Comparison of ENCODE assay signal across 8 cellular contexts in the genomic region with DNA sequence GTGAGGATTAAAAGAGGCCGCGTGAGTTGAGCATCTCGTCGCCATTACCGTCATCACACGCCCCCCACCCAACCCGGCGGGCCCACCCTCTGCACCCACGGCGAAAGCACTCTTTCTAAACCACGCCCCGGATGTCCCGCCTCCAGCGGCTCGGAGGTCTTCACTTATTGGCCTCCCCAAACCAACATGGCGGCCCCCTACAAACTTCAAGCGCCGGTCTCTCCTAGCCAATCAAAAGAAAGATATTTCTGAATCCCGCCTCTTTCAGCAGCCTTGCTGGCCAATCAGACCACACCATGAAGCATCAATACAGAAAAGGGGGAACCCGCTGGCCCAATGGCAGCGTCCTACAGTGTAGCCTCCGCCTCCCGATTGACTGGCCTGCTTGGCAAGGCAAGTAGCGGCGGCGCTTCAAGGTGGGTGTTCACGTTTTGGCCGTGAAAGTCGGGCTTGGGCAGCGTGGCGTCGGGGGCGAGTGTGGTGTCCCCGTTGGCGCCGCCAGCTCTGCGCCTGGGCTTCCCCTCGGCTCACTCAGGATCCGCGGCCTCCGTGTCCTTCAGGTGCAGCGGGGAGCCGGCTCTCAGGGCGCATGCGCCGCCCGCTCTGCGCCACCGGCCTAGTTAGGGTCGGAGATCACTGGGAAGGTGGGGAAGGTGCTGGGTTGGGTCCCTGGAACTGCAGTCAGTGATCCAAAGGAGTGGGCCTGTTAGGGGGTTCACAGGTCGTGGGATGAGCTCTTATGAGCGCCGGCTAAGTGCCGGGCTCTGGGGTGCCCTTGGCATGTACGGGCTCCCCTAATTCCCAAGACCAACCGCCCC. TPM values are rescaled to one million over a fixed set of nuclear protein-coding genes. Genes with fewer than 3 reads are reported as not detected.
DNase-seq lines count a peak whose midpoint lies in the region; ATAC-seq and TF ChIP-seq lines count a peak whose summit lies in the region.

A gene (plus strand): TSS at position 364 of the 818 bp plus-strand sequence. CDS start 1,471 bp downstream, outside the sequence.

- TF ChIP-seq CTCF in RWPE2 (IDR thresholded peaks at IDR 0.05; ENCODE audit: poor library complexity, severe bottlenecking) (no peak), fibroblast of mammary gland (conservative IDR thresholded peaks at IDR 0.05; ENCODE audit: control insufficient read depth, insufficient read depth, low read depth, low read length) (no peak)

- H3K9me3 ChIP-seq in RWPE2 (ENCODE audit: severe bottlenecking) = no peaks in the 10 kb centered on the region

- intact Hi-C loops in activated T-helper 2 cell treated with anti-CD3 and anti-CD28 coated beads, Interferon-gamma antibody, Interleukin-2, Interleukin-4, amounts not matched to agents 10 μg/mL and 5 μg/mL and 100 μg/mL, durations not matched to agents 14 hours and 24 hours and 36 hours (cut with micrococcal nuclease) = loop anchor here (1.0 to 10.0 kb wide), 4 partner anchors 10 to 184 kb away; a partner anchor contains a TSS

- H3K36me3 ChIP-seq in RWPE2 (ENCODE audit: low read depth) = peaks cover 33% of the 10 kb centered on the region

- peak within 1 kb of the TSS; percentile 97 for H3K4me3 Mint-ChIP-seq in activated T-helper 2 cell treated with anti-CD3 and anti-CD28 coated beads, Interferon-gamma antibody, Interleukin-2, Interleukin-4, amounts not matched to agents 10 μg/mL and 5 μg/mL and 100 μg/mL, durations not matched to agents 14 hours and 24 hours and 36 hours (ENCODE audit: low read depth)
- H3K4me3 Mint-ChIP-seq in naive thymus-derived CD8-positive, alpha-beta T cell = peak within 1 kb of the TSS; percentile 95 to 100 (median 97)

- H3K27ac ChIP-seq in RWPE2 (ENCODE audit: poor library complexity, severe bottlenecking) = peak within 1 kb of the TSS; percentile 76

- POLR2A ChIA-PET in naive thymus-derived CD8-positive, alpha-beta T cell (lab: Charles Lee) = interaction anchor here (0.5 to 2.8 kb wide), 4 partner anchors 9 to 422 kb away, joined by 3 to 23 read pairs (median 4); a partner anchor contains a TSS

- H3K36me3 Mint-ChIP-seq in activated T-helper 2 cell treated with anti-CD3 and anti-CD28 coated beads, Interferon-gamma antibody, Interleukin-2, Interleukin-4, amounts not matched to agents 10 μg/mL and 5 μg/mL and 100 μg/mL, durations not matched to agents 14 hours and 24 hours and 36 hours (ENCODE audit: low read depth) = peaks cover 8% of the 10 kb centered on the region
- peaks cover under 1 to 11% (median under 1%) of the 10 kb centered on the region in 3 donors for H3K36me3 Mint-ChIP-seq in naive thymus-derived CD8-positive, alpha-beta T cell

- H3K4me1 Mint-ChIP-seq in activated T-helper 2 cell treated with anti-CD3 and anti-CD28 coated beads, Interferon-gamma antibody, Interleukin-2, Interleukin-4, amounts not matched to agents 10 μg/mL and 5 μg/mL and 100 μg/mL, durations not matched to agents 14 hours and 24 hours and 36 hours (ENCODE audit: low read depth) = peaks cover 23% of the 10 kb centered on the region
- H3K4me1 Mint-ChIP-seq in naive thymus-derived CD8-positive, alpha-beta T cell = peaks cover 13 to 37% (median 31%) of the 10 kb centered on the region in 4 donors

- DNase-seq in EH (ENCODE audit: low read depth) = peak; percentile 100
- peak; percentile 98 for DNase-seq in H4 (ENCODE audit: low spot score)
- peak; percentile 98 for DNase-seq in LoVo (ENCODE audit: low spot score)
- DNase-seq in RWPE2 (ENCODE audit: low spot score) = peak; percentile 96
- DNase-seq in activated T-helper 2 cell treated with anti-CD3 and anti-CD28 coated beads, Interferon-gamma antibody, Interleukin-2, Interleukin-4, amounts not matched to agents 10 μg/mL and 5 μg/mL and 100 μg/mL, durations not matched to agents 14 hours and 24 hours and 36 hours (ENCODE audit: low spot score) = peak; percentile 95
- peak; percentile 99 for DNase-seq in fibroblast of mammary gland (ENCODE audit: low read depth)
- peak; percentile 91 to 99 (median 96) for DNase-seq in naive thymus-derived CD8-positive, alpha-beta T cell
- DNase-seq in stimulated activated naive CD4-positive, alpha-beta T cell (lab: John Stamatoyannopoulos, UW) = peak; percentile 93 to 99 (median 97)

- no peaks in the 10 kb centered on the region for H3K27me3 Mint-ChIP-seq in activated T-helper 2 cell treated with anti-CD3 and anti-CD28 coated beads, Interferon-gamma antibody, Interleukin-2, Interleukin-4, amounts not matched to agents 10 μg/mL and 5 μg/mL and 100 μg/mL, durations not matched to agents 14 hours and 24 hours and 36 hours (ENCODE audit: low read depth)
- H3K27me3 Mint-ChIP-seq in naive thymus-derived CD8-positive, alpha-beta T cell = no peaks in the 10 kb centered on the region

- H3K4me3 ChIP-seq in RWPE2 (ENCODE audit: severe bottlenecking) (peak within 1 kb of the TSS; percentile 99), fibroblast of mammary gland (ENCODE audit: control insufficient read depth, low read depth, low read length) (peak within 1 kb of the TSS; percentile 58)

- no peaks in the 10 kb centered on the region for H3K27me3 ChIP-seq in RWPE2 (ENCODE audit: insufficient read depth, poor library complexity, severe bottlenecking)

- H3K9me3 Mint-ChIP-seq in activated T-helper 2 cell treated with anti-CD3 and anti-CD28 coated beads, Interferon-gamma antibody, Interleukin-2, Interleukin-4, amounts not matched to agents 10 μg/mL and 5 μg/mL and 100 μg/mL, durations not matched to agents 14 hours and 24 hours and 36 hours = no peaks in the 10 kb centered on the region
- H3K9me3 Mint-ChIP-seq in naive thymus-derived CD8-positive, alpha-beta T cell = peaks cover 0 to 3% (median under 1%) of the 10 kb centered on the region in 9 donors

- ATAC-seq in RWPE2 (ENCODE audit: low read depth) = peak; percentile 91
- ATAC-seq in naive thymus-derived CD8-positive, alpha-beta T cell = peak; percentile 95 to 96

- peak within 1 kb of the TSS; percentile 95 for H3K27ac Mint-ChIP-seq in activated T-helper 2 cell treated with anti-CD3 and anti-CD28 coated beads, Interferon-gamma antibody, Interleukin-2, Interleukin-4, amounts not matched to agents 10 μg/mL and 5 μg/mL and 100 μg/mL, durations not matched to agents 14 hours and 24 hours and 36 hours
- peak within 1 kb of the TSS; percentile 82 to 97 (median 95) for H3K27ac Mint-ChIP-seq in naive thymus-derived CD8-positive, alpha-beta T cell

- peaks cover 26% of the 10 kb centered on the region for H3K4me1 ChIP-seq in RWPE2 (ENCODE audit: insufficient read depth, poor library complexity, severe bottlenecking)

RNA-seq across cellular contexts. Expression of the gene that starts here (rescaled TPM):
- 138 and 167 TPM in 2 replicates for total RNA-seq in H4 (2014; rRNA removed; shearing (Covaris generic))
- total RNA-seq in activated T-helper 2 cell treated with anti-CD3 and anti-CD28 coated beads, Interferon-gamma antibody, Interleukin-2, Interleukin-4, amounts not matched to agents 10 μg/mL and 5 μg/mL and 100 μg/mL, durations not matched to agents 14 hours and 24 hours and 36 hours = 125 and 139 TPM in 2 replicates
- total RNA-seq in naive thymus-derived CD8-positive, alpha-beta T cell = 10 to 100 TPM; 81.5 to 92.9 TPM
- polyA plus RNA-seq in naive thymus-derived CD8-positive, alpha-beta T cell = 100 to 1,000 TPM; 184 to 203 (median 198) TPM

Comparison
In these comparisons a context has a peak if more than half of its experiments do, and no peak if none do; other contexts are left out.
1. Peak in every context shown above with its lines: DNase-seq, ATAC-seq, H3K4me3 ChIP-seq and H3K27ac ChIP-seq.